Comparison of ENCODE assay signal across 8 cellular contexts in genomic region chr12:32906407-32907165, GRCh38. TPM values are rescaled to one million over a fixed set of nuclear protein-coding genes. Genes with fewer than 3 reads are reported as not detected.
A peak's percentile ranks its signal among the peaks of the same experiment; 100 is the strongest.
DNase-seq lines count a peak whose midpoint lies in the region; ATAC-seq and TF ChIP-seq lines count a peak whose summit lies in the region.

No MANE protein-coding gene starts in this region.

- ATAC-seq in activated CD8-positive, alpha-beta T cell treated with anti-CD3 and anti-CD28 coated beads for 36 hours = no peak
- no peak for ATAC-seq in activated CD8-positive, alpha-beta T cell treated with anti-CD3 and anti-CD28 coated beads, Interleukin-2, amount 10 ng/mL, durations not matched to agents 7 days and 5 days
- ATAC-seq in HG02610 (IDR thresholded peaks at IDR 0.05; ENCODE audit: unreplicated experiment) (peak; percentile 99), sciatic nerve (peak; percentile 32)

- peak; percentile 6 for DNase-seq in activated CD8-positive, alpha-beta T cell treated with anti-CD3 and anti-CD28 coated beads for 36 hours
- DNase-seq in activated CD8-positive, alpha-beta T cell treated with anti-CD3 and anti-CD28 coated beads, Interleukin-2, amount 10 ng/mL, durations not matched to agents 7 days and 5 days = no peak
- peak; percentile 47 for DNase-seq in HT-29 (ENCODE audit: low spot score)
- DNase-seq in sciatic nerve (ENCODE audit: low spot score) = no peak
- no peak for DNase-seq in KG1 (lab: John Stamatoyannopoulos, UW)
- DNase-seq in HuH-7.5 (ENCODE audit: low spot score) = no peak
- no peak for DNase-seq in COLO829 (ENCODE audit: low spot score)

- H3K27me3 Mint-ChIP-seq in activated CD8-positive, alpha-beta T cell treated with anti-CD3 and anti-CD28 coated beads for 36 hours = peaks cover 6% of the 10 kb centered on the region
- no peaks in the 10 kb centered on the region for H3K27me3 Mint-ChIP-seq in activated CD8-positive, alpha-beta T cell treated with anti-CD3 and anti-CD28 coated beads, Interleukin-2, amount 10 ng/mL, durations not matched to agents 7 days and 5 days (ENCODE audit: low read depth)

- H3K4me1 Mint-ChIP-seq in activated CD8-positive, alpha-beta T cell treated with anti-CD3 and anti-CD28 coated beads for 36 hours (ENCODE audit: low read depth) = no peaks in the 10 kb centered on the region
- no peaks in the 10 kb centered on the region for H3K4me1 Mint-ChIP-seq in activated CD8-positive, alpha-beta T cell treated with anti-CD3 and anti-CD28 coated beads, Interleukin-2, amount 10 ng/mL, durations not matched to agents 7 days and 5 days (ENCODE audit: low read depth)

- H3K36me3 Mint-ChIP-seq in activated CD8-positive, alpha-beta T cell treated with anti-CD3 and anti-CD28 coated beads for 36 hours (ENCODE audit: low read depth) = no peaks in the 10 kb centered on the region
- no peaks in the 10 kb centered on the region for H3K36me3 Mint-ChIP-seq in activated CD8-positive, alpha-beta T cell treated with anti-CD3 and anti-CD28 coated beads, Interleukin-2, amount 10 ng/mL, durations not matched to agents 7 days and 5 days (ENCODE audit: low read depth)

- CTCF ChIA-PET in activated CD8-positive, alpha-beta T cell treated with anti-CD3 and anti-CD28 coated beads for 36 hours (lab: Charles Lee) = no interaction called here
- CTCF ChIA-PET in activated CD8-positive, alpha-beta T cell treated with anti-CD3 and anti-CD28 coated beads, Interleukin-2, amount 10 ng/mL, durations not matched to agents 7 days and 5 days (lab: Charles Lee) = no interaction called here

- no peak for TF ChIP-seq CTCF in activated CD8-positive, alpha-beta T cell treated with anti-CD3 and anti-CD28 coated beads for 36 hours (IDR thresholded peaks at IDR 0.05)

- POLR2A ChIA-PET in activated CD8-positive, alpha-beta T cell treated with anti-CD3 and anti-CD28 coated beads for 36 hours (lab: Charles Lee) = interaction anchor here (0.7 kb wide), 1 partner anchor 1040 kb away, joined by 3 read pairs; no protein-coding TSS in a partner anchor
- POLR2A ChIA-PET in activated CD8-positive, alpha-beta T cell treated with anti-CD3 and anti-CD28 coated beads, Interleukin-2, amount 10 ng/mL, durations not matched to agents 7 days and 5 days (lab: Charles Lee) = no interaction called here

- intact Hi-C loops in activated CD8-positive, alpha-beta T cell treated with anti-CD3 and anti-CD28 coated beads for 36 hours (cut with micrococcal nuclease) = no loop called here
- intact Hi-C loops in sciatic nerve (cut with DNase I) = no loop called here

- H3K4me3 Mint-ChIP-seq in activated CD8-positive, alpha-beta T cell treated with anti-CD3 and anti-CD28 coated beads for 36 hours = no peak overlapping the region
- no peak overlapping the region for H3K4me3 Mint-ChIP-seq in activated CD8-positive, alpha-beta T cell treated with anti-CD3 and anti-CD28 coated beads, Interleukin-2, amount 10 ng/mL, durations not matched to agents 7 days and 5 days

- no peaks in the 10 kb centered on the region for H3K9me3 Mint-ChIP-seq in activated CD8-positive, alpha-beta T cell treated with anti-CD3 and anti-CD28 coated beads for 36 hours
- H3K9me3 Mint-ChIP-seq in activated CD8-positive, alpha-beta T cell treated with anti-CD3 and anti-CD28 coated beads, Interleukin-2, amount 10 ng/mL, durations not matched to agents 7 days and 5 days (ENCODE audit: insufficient read depth) = no peaks in the 10 kb centered on the region

- no peak overlapping the region for H3K27ac Mint-ChIP-seq in activated CD8-positive, alpha-beta T cell treated with anti-CD3 and anti-CD28 coated beads for 36 hours
- H3K27ac Mint-ChIP-seq in activated CD8-positive, alpha-beta T cell treated with anti-CD3 and anti-CD28 coated beads, Interleukin-2, amount 10 ng/mL, durations not matched to agents 7 days and 5 days = no peak overlapping the region

RNA-seq across cellular contexts. Expression of gene PKP2, which starts 10.0 kb away (rescaled TPM):
- total RNA-seq in activated CD8-positive, alpha-beta T cell treated with anti-CD3 and anti-CD28 coated beads for 36 hours = under 1 TPM; 0.13 to 0.23 TPM
- not detected for total RNA-seq in activated CD8-positive, alpha-beta T cell treated with anti-CD3 and anti-CD28 coated beads, Interleukin-2, amount 10 ng/mL, durations not matched to agents 7 days and 5 days
- total RNA-seq in HT-29 (2014; rRNA removed; shearing (Covaris generic)) = 34.0 and 34.4 TPM in 2 replicates
- total RNA-seq in sciatic nerve = 25.9 TPM

Comparison
In these comparisons a context has a peak if more than half of its experiments do, and no peak if none do; other contexts are left out.
1. DNase-seq: peak in activated CD8-positive, alpha-beta T cell treated with anti-CD3 and anti-CD28 coated beads for 36 hours (single experiment) and HT-29 (single experiment); none in activated CD8-positive, alpha-beta T cell treated with anti-CD3 and anti-CD28 coated beads, Interleukin-2, amount 10 ng/mL, durations not matched to agents 7 days and 5 days (single experiment), sciatic nerve (single experiment), KG1 (single experiment), HuH-7.5 (single experiment) and COLO829 (single experiment).
2. ATAC-seq: peak in HG02610 (single experiment) and sciatic nerve (single experiment); none in activated CD8-positive, alpha-beta T cell treated with anti-CD3 and anti-CD28 coated beads for 36 hours (single experiment) and activated CD8-positive, alpha-beta T cell treated with anti-CD3 and anti-CD28 coated beads, Interleukin-2, amount 10 ng/mL, durations not matched to agents 7 days and 5 days (single experiment).
3. RNA of gene PKP2, which starts 10.0 kb away (total RNA-seq): 34.0 to 34.4 TPM in HT-29 and 25.9 TPM in sciatic nerve (single experiment); 0.13 to 0.23 TPM in activated CD8-positive, alpha-beta T cell treated with anti-CD3 and anti-CD28 coated beads for 36 hours and not detected in activated CD8-positive, alpha-beta T cell treated with anti-CD3 and anti-CD28 coated beads, Interleukin-2, amount 10 ng/mL, durations not matched to agents 7 days and 5 days; every median in the first group is over 10 times any median in the second.